Comparison of ENCODE assay signal across 15 cellular contexts in the genomic region with DNA sequence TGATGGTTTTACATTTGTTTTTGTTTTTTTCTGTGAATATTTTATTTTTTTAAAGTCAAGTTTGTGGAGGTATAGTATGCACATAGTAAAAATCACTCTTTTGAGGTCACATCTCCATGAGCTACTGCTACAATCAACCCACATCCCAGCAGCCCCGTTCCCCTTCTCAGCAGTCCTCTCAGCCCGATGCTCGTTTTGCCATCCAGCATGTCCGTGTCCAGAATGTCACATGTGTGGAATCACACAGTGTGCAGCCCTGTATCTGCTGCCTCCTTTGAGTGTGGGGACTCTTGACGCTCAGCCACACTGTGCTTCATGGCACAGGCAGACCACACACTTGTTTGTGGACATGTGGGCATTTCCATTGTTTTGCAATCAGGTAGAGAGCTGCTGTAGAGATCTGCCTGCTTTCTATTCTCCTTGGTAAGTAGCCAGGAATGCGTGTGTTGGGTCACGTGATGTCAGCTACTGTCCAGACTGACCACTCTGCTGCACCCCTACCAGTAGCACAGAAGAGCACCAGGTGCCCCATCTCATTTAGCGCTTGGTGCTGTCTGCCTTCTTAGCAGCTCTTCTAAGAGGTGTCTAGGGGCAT.
A peak's percentile ranks its signal among the peaks of the same experiment; 100 is the strongest.
DNase-seq lines count a peak whose midpoint lies in the region; ATAC-seq and TF ChIP-seq lines count a peak whose summit lies in the region.
"Had no signal": no experiment of that assay in that cellular context is flagged by ENCODE, and none has a peak within 500 bp of the region (broad histone marks: within the 10 kb centered on the region; RNA-seq: fewer than 3 reads in every experiment).

No MANE protein-coding gene starts in this region.

- H3K9me3 ChIP-seq in SJSA1 (replicated peaks), result no peaks in the 10 kb centered on the region
- H3K9me3 ChIP-seq: breast epithelium had no signal

- ATAC-seq in GM19328 (IDR thresholded peaks at IDR 0.05; ENCODE audit: unreplicated experiment), result no peak
- no peak for ATAC-seq in stimulated activated naive CD8-positive, alpha-beta T cell treated with anti-CD3 and anti-CD28 coated beads, Interleukin-15, Interleukin-2, amounts not matched to agents 100 U/mL and 50 U/mL, for 24 hours
- ATAC-seq: naive thymus-derived CD8-positive, alpha-beta T cell; sciatic nerve; SK-N-SH treated with all-trans-retinoic acid at 6 μM for 48 hours had no signal

- no peaks in the 10 kb centered on the region for H3K27me3 ChIP-seq in SJSA1 (replicated peaks)
- H3K27me3 ChIP-seq: breast epithelium had no signal

- no peak for TF ChIP-seq CTCF in fibroblast of pulmonary artery (IDR thresholded peaks at IDR 0.05; ENCODE audit: low read length, missing control alignments)

- peaks cover 28% of the 10 kb centered on the region for H3K36me3 ChIP-seq in SJSA1

- no peak overlapping the region for H3K27ac ChIP-seq in SJSA1
- H3K27ac ChIP-seq: breast epithelium had no signal

- peak; percentile 18 for DNase-seq in NCI-H510A treated with DMSO at 0.1 percent for 48 hours (lab: John Stamatoyannopoulos, UW)
- DNase-seq in NCI-H510A (lab: John Stamatoyannopoulos, UW), result no peak
- DNase-seq in SJSA1 (ENCODE audit: low read depth in 1 of 2, low spot score in 2 of 2), result peak; percentile 29 to 31
- peak; percentile 79 for DNase-seq in fibroblast of pulmonary artery (ENCODE audit: low read depth)
- peak; percentile 88 for DNase-seq in renal cortical epithelial cell (ENCODE audit: low read depth)
- no peak for DNase-seq in foreskin melanocyte
- no peak for DNase-seq in stimulated activated naive CD8-positive, alpha-beta T cell treated with anti-CD3 and anti-CD28 coated beads, Interleukin-15, Interleukin-2, amounts not matched to agents 100 U/mL and 50 U/mL, for 24 hours
- DNase-seq: CD4-positive, alpha-beta T cell; naive thymus-derived CD8-positive, alpha-beta T cell; NCI-H2081 treated with DMSO at 0.1 percent for 48 hours; stimulated activated CD4-positive, alpha-beta T cell treated with anti-CD3 and anti-CD28 coated beads, Interleukin-4, amount 100 ng/mL, for 24 hours had no signal

- peaks cover 17% of the 10 kb centered on the region for H3K4me1 ChIP-seq in SJSA1 (replicated peaks)
- H3K4me1 ChIP-seq: breast epithelium had no signal

- H3K4me3 ChIP-seq in SJSA1, result no peak overlapping the region
- H3K4me3 ChIP-seq in fibroblast of pulmonary artery (replicated peaks; ENCODE audit: low read depth, low read length), result no peak overlapping the region
- H3K4me3 ChIP-seq: breast epithelium had no signal

Comparison
In these comparisons a context has a peak if more than half of its experiments do, and no peak if none do; other contexts are left out.
1. DNase-seq: peak in NCI-H510A treated with DMSO at 0.1 percent for 48 hours (single experiment), SJSA1 (2 of 2), fibroblast of pulmonary artery (single experiment) and renal cortical epithelial cell (single experiment); none in NCI-H510A (single experiment), foreskin melanocyte (single experiment) and stimulated activated naive CD8-positive, alpha-beta T cell treated with anti-CD3 and anti-CD28 coated beads, Interleukin-15, Interleukin-2, amounts not matched to agents 100 U/mL and 50 U/mL, for 24 hours (single experiment).